Comparison of ENCODE assay signal across 1 cellular context in genomic region chr16:30896203-30896889, GRCh38.
TF ChIP-seq lines count a peak whose summit lies in the region.

Gene CTF1 (plus strand): TSS chr16:30896614. CDS start chr16:30896644, 30 bp downstream.

TF ChIP-seq in HepG2, 621 proteins besides CTCF, POLR2A, EP300 and RAD21 (continued from another document and continues in another):
- TF ChIP-seq PATZ1 (CRISPR knock-in tag; IDR thresholded peaks at IDR 0.05) (peak; percentile 96), SOX13 (IDR thresholded peaks at IDR 0.05) (no peak), SOX13 (CRISPR knock-in tag; conservative IDR thresholded peaks at IDR 0.05 in 1 of 2, IDR thresholded peaks at IDR 0.05 in 1 of 2) (no peak), HNRNPLL (IDR thresholded peaks at IDR 0.05; ENCODE audit: low read depth, low read length, poor library complexity, severe bottlenecking) (peak; percentile 62), ZNF3 (CRISPR knock-in tag; IDR thresholded peaks at IDR 0.05) (no peak), ZNF83 (CRISPR knock-in tag; IDR thresholded peaks at IDR 0.05; ENCODE audit: borderline replicate concordance) (no peak; the same call in 1 of the 2 replicates), POLR2AphosphoS5 (IDR thresholded peaks at IDR 0.05; ENCODE audit: low read depth, low read length) (peak; percentile 48; the same call in 1 of the 2 replicates), NR2F6 (IDR thresholded peaks at IDR 0.05) (peak; percentile 11; the same call in 1 of the 2 replicates), NR2F6 (CRISPR knock-in tag; IDR thresholded peaks at IDR 0.05) (0 out of 2 replicates have a peak, but pooled peaks have one; percentile 9), SKIL (CRISPR knock-in tag; IDR thresholded peaks at IDR 0.05; ENCODE audit: borderline replicate concordance) (peak; percentile 45; the same call in 1 of the 2 replicates), YEATS4 (CRISPR knock-in tag; IDR thresholded peaks at IDR 0.05; ENCODE audit: borderline replicate concordance) (0 out of 2 replicates have a peak, but pooled peaks have one; percentile 38), AGO2 (optimal IDR thresholded peaks at IDR 0.05; ENCODE audit: low read depth, low read length) (peak; percentile 45), SAFB2 (CRISPR knock-in tag; IDR thresholded peaks at IDR 0.05; ENCODE audit: borderline replicate concordance, low read depth) (peak; percentile 65; the same call in 1 of the 2 replicates), ZNF563 (CRISPR knock-in tag; IDR thresholded peaks at IDR 0.05) (peak; percentile 66; the same call in 1 of the 2 replicates), RELA (CRISPR knock-in tag; IDR thresholded peaks at IDR 0.05) (no peak), ZNF512B (CRISPR knock-in tag; IDR thresholded peaks at IDR 0.05; ENCODE audit: borderline replicate concordance) (0 out of 2 replicates have a peak, but pooled peaks have one; percentile 13), ZNF430 (CRISPR knock-in tag; IDR thresholded peaks at IDR 0.05) (peak; percentile 76; the same call in 1 of the 2 replicates), PRDM10 (CRISPR knock-in tag; IDR thresholded peaks at IDR 0.05; ENCODE audit: low read depth) (0 out of 2 replicates have a peak, but pooled peaks have one; percentile 7), ZNF350 (CRISPR knock-in tag; IDR thresholded peaks at IDR 0.05; ENCODE audit: borderline replicate concordance, low read depth) (peak; percentile 66; the same call in 1 of the 2 replicates), ZFP1 (CRISPR knock-in tag; IDR thresholded peaks at IDR 0.05) (no peak), ZNF281 (CRISPR knock-in tag; IDR thresholded peaks at IDR 0.05; ENCODE audit: borderline replicate concordance) (peak; percentile 60; the same call in 1 of the 2 replicates), XRCC5 (optimal IDR thresholded peaks at IDR 0.05; ENCODE audit: low read length) (peak; percentile 18), NFATC3 (CRISPR knock-in tag; IDR thresholded peaks at IDR 0.05) (0 out of 2 replicates have a peak, but pooled peaks have one; percentile 50), RFXAP (CRISPR knock-in tag; IDR thresholded peaks at IDR 0.05; ENCODE audit: borderline replicate concordance) (peak; percentile 23; the same call in 1 of the 2 replicates), MXD4 (CRISPR knock-in tag; IDR thresholded peaks at IDR 0.05) (0 out of 2 replicates have a peak, but pooled peaks have one; percentile 27), TCF7L2 (IDR thresholded peaks at IDR 0.05; ENCODE audit: low read depth, low read length) (no peak), ZBTB40 (IDR thresholded peaks at IDR 0.05) (no peak), ZBTB40 (CRISPR knock-in tag; IDR thresholded peaks at IDR 0.05) (no peak; the same call in 1 of the 2 replicates), NFYB (CRISPR knock-in tag; IDR thresholded peaks at IDR 0.05) (peak; percentile 82), KLF11 (CRISPR knock-in tag; IDR thresholded peaks at IDR 0.05) (peak; percentile 81; the same call in 1 of the 2 replicates), LCORL (IDR thresholded peaks at IDR 0.05) (peak; percentile 17; the same call in 1 of the 2 replicates), LCORL (CRISPR knock-in tag; IDR thresholded peaks at IDR 0.05) (peak; percentile 81; the same call in 1 of the 2 replicates), TOPORS (CRISPR knock-in tag; IDR thresholded peaks at IDR 0.05) (peak; percentile 59; the same call in 1 of the 2 replicates), REPIN1 (CRISPR knock-in tag; IDR thresholded peaks at IDR 0.05; ENCODE audit: borderline replicate concordance, low read depth) (0 out of 2 replicates have a peak, but pooled peaks have one; percentile 17)
